In the genomic region with DNA sequence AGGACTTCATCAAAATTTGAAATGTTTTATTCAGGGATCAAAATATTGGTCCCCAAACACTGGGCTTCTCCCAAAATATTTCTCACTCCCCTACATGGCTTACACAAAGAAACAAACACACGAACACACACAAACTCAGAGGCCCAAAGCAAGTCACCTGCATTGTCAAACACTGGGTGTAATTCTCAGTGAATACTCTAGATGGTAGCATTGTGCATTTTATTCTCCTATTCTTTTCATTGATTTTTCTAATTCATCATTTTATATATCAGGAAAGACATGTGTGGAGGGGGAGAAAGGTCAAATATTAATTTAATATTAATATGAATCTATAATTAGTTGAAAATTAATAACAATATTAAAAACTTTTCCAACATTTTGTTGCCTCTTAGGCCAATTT, we compare ENCODE assay signal across 9 cellular contexts.
DNase-seq lines count a peak whose midpoint lies in the region; ATAC-seq, FAIRE-seq and TF ChIP-seq lines count a peak whose summit lies in the region.
"Had no signal": no experiment of that assay in that cellular context is flagged by ENCODE, and none has a peak within 500 bp of the region (broad histone marks: within the 10 kb centered on the region; RNA-seq: fewer than 3 reads in every experiment).

No MANE protein-coding gene starts in this region.

- H3K4me3 ChIP-seq in HL-60 (replicated peaks; ENCODE audit: insufficient read depth, low read length) (no peak overlapping the region), astrocyte of the spinal cord (ENCODE audit: low read depth, low read length) (no peak overlapping the region), HepG2 (replicated peaks in 1 of 3; ENCODE audit: insufficient read depth in 1 of 3, low read depth in 2 of 3, low read length in 3 of 3) (no peak overlapping the region)
- H3K4me3 ChIP-seq: SJCRH30 had no signal

- no peaks in the 10 kb centered on the region for H3K27me3 ChIP-seq in HL-60 (ENCODE audit: insufficient read depth, poor library complexity, severe bottlenecking)
- no peaks in the 10 kb centered on the region for H3K27me3 ChIP-seq in HepG2 (ENCODE audit: control insufficient read depth in 1 of 2, insufficient read depth in 2 of 2, low read length in 2 of 2)
- H3K27me3 ChIP-seq: SJCRH30 had no signal

- H3K79me2 ChIP-seq in HepG2 (ENCODE audit: insufficient read depth, low read length), result no peaks in the 10 kb centered on the region

- peak; percentile 22 for TF ChIP-seq CTCF in HL-60 (IDR thresholded peaks at IDR 0.05; ENCODE audit: insufficient read depth, low read length)
- peak; percentile 59 for TF ChIP-seq CTCF in astrocyte of the spinal cord (IDR thresholded peaks at IDR 0.05; ENCODE audit: low read depth, low read length)
- TF ChIP-seq CTCF in HepG2 (CRISPR knock-in tag; IDR thresholded peaks at IDR 0.05), result peak; percentile 47

- CTCF ChIA-PET in HepG2 (lab: Yijun Ruan, JAX; ENCODE audit: low intra/inter-chr PET ratio, low total read pairs), result interaction anchor here (1.1 to 1.7 kb wide), 2 partner anchors 174 to 256 kb away, joined by 3 to 10 read pairs; no protein-coding TSS in a partner anchor

- no peak overlapping the region for H3K4me2 ChIP-seq in HepG2 (ENCODE audit: low read depth, low read length)

- no peaks in the 10 kb centered on the region for H3K9me3 ChIP-seq in HepG2 (ENCODE audit: low read length)
- H3K9me3 ChIP-seq: SJCRH30 had no signal

- TF ChIP-seq EP300 in HepG2 (IDR thresholded peaks at IDR 0.05; ENCODE audit: low read depth in 2 of 2, low read length in 2 of 2) (no peak), HepG2 (CRISPR knock-in tag; IDR thresholded peaks at IDR 0.05; ENCODE audit: borderline replicate concordance) (no peak)

- H3K27ac ChIP-seq in HL-60 (replicated peaks) (no peak overlapping the region), HepG2 (ENCODE audit: extremely low read length, insufficient read depth, low read length) (no peak overlapping the region)
- H3K27ac ChIP-seq: SJCRH30 had no signal

- 13% methylated on average over 1 of the region's 1 CpG for WGBS in HepG2 (ENCODE audit: low lambda C conversion rate)

- in situ Hi-C loops in astrocyte of the spinal cord (cut with HindIII; ENCODE audit: low sequenced_read_pairs), result no loop called here
- in situ Hi-C loops in HepG2 (cut with HindIII; ENCODE audit: extremely low pct_ligation_motif_present, low pct_unique_long_range_greater_than_20kb), result no loop called here

- ATAC-seq in HepG2, result no peak
- ATAC-seq in GM21447 (IDR thresholded peaks at IDR 0.05; ENCODE audit: unreplicated experiment), result no peak
- no peak for ATAC-seq in GM19467 (IDR thresholded peaks at IDR 0.05; ENCODE audit: unreplicated experiment)
- ATAC-seq in GM21723 (IDR thresholded peaks at IDR 0.05; ENCODE audit: unreplicated experiment), result no peak

- no TSS peak for BruUV-seq in HepG2 (replicated peaks; lab: Mats Ljungman, UMichigan)

- FAIRE-seq in G401.6 (lab: Jason Lieb, UNC), result peak; percentile 81
- peak; percentile 54 for FAIRE-seq in HepG2 (lab: Jason Lieb, UNC)

- POLR2A ChIA-PET in HepG2 (lab: Yijun Ruan, JAX), result no interaction called here

- no peak for TF ChIP-seq RAD21 in HepG2 (CRISPR knock-in tag; IDR thresholded peaks at IDR 0.05)

- TF ChIP-seq POLR2A in HepG2 (IDR thresholded peaks at IDR 0.05; ENCODE audit: insufficient read depth in 1 of 2, low read depth in 2 of 2, low read length in 2 of 2), result no peak

- intact Hi-C loops in HepG2 (cut with micrococcal nuclease; ENCODE audit: unreplicated experiment), result loop anchor here (1.0 to 10.0 kb wide), 3 partner anchors 102 to 172 kb away; a partner anchor contains a TSS

- H3K36me3 ChIP-seq in HepG2 (replicated peaks in 1 of 2; ENCODE audit: control insufficient read depth in 1 of 2, insufficient read depth in 2 of 2, low read length in 2 of 2), result no peaks in the 10 kb centered on the region
- H3K36me3 ChIP-seq: SJCRH30 had no signal

- H2AFZ ChIP-seq in HepG2 (ENCODE audit: low read length), result no peak overlapping the region

- no peaks in the 10 kb centered on the region for H4K20me1 ChIP-seq in HepG2 (ENCODE audit: insufficient read depth, low read length)

- H3K9ac ChIP-seq in HepG2 (ENCODE audit: insufficient read depth, low read depth, low read length), result no peak overlapping the region

- H3K4me1 ChIP-seq in HepG2 (ENCODE audit: insufficient read depth, low read length), result no peaks in the 10 kb centered on the region
- H3K4me1 ChIP-seq: SJCRH30 had no signal

- DNase-seq in HL-60 (ENCODE audit: low read depth in 1 of 2, low spot score in 1 of 2) (no peak), astrocyte of the spinal cord (ENCODE audit: low read depth, low spot score) (peak; percentile 10), HepG2 (ENCODE audit: low spot score) (no peak), H4 (ENCODE audit: low spot score) (no peak)

TF ChIP-seq in HepG2, 621 proteins besides CTCF, POLR2A, EP300 and RAD21:
- no peak for TF ChIP-seq CHCHD3 (CRISPR knock-in tag; IDR thresholded peaks at IDR 0.05)
- TF ChIP-seq, protein P1, sequence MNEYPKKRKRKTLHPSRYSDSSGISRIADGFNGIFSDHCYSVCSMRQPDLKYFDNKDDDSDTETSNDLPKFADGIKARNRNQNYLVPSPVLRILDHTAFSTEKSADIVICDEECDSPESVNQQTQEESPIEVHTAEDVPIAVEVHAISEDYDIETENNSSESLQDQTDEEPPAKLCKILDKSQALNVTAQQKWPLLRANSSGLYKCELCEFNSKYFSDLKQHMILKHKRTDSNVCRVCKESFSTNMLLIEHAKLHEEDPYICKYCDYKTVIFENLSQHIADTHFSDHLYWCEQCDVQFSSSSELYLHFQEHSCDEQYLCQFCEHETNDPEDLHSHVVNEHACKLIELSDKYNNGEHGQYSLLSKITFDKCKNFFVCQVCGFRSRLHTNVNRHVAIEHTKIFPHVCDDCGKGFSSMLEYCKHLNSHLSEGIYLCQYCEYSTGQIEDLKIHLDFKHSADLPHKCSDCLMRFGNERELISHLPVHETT (CRISPR knock-in tag; conservative IDR thresholded peaks at IDR 0.05), result no peak
- TF ChIP-seq STAG1 (CRISPR knock-in tag; IDR thresholded peaks at IDR 0.05), result peak; percentile 35; the same call in 1 of the 2 replicates
